In genomic region chr1:24520282-24520681, GRCh38 we compare ENCODE assay signal across 5 cellular contexts. TPM values are rescaled to one million over a fixed set of nuclear protein-coding genes. Genes with fewer than 3 reads are reported as not detected.
"Had no signal": no experiment of that assay in that cellular context is flagged by ENCODE, and none has a peak within 500 bp of the region (broad histone marks: within the 10 kb centered on the region; RNA-seq: fewer than 3 reads in every experiment).

No MANE protein-coding gene starts in this region.

RNA-seq across cellular contexts. Expression of gene NCMAP, which starts 35.6 kb away (rescaled TPM):
- total RNA-seq: natural killer cell treated with Interleukin-12 subunit alpha and Interleukin-12 subunit beta and Interleukin-15 and Interleukin-18, amount 100 ng/mL, for 72 hours; pulmonary artery endothelial cell; smooth muscle cell had no signal
- polyA plus RNA-seq: immature natural killer cell, neural cell, smooth muscle cell had no signal
